Comparison of ENCODE assay signal across 8 cellular contexts in the genomic region with DNA sequence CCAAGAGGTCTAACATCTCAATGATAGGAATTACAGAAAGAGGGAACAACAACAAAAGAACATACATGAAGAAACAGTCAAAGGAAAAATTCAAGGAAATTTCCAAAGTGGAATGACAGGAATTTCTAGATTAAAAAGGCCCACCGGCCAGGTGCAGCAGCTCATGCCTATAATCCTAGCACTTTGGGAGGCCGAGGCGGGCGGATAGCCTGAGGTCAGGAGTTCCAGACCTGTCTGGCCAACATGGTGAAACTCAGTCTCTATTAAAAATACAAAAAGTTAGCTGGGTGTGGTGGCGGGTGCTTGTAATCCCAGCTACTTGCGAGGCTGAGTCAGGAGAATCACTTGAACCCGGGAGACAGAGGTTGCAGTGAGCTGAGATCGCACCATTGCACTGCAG.
A peak's percentile ranks its signal among the peaks of the same experiment; 100 is the strongest.
DNase-seq lines count a peak whose midpoint lies in the region; ATAC-seq and TF ChIP-seq lines count a peak whose summit lies in the region.
"Not testable (repeated sequence)": the region's sequence is repeated elsewhere in the genome, so short reads cannot be mapped to it uniquely, and the experiment has no call there.

No MANE protein-coding gene starts in this region.

- H3K4me3 ChIP-seq in OCI-LY1 (ENCODE audit: low read depth, low read length, poor library complexity, severe bottlenecking); naive thymus-derived CD4-positive, alpha-beta T cell (ENCODE audit: low read length): not testable (repeated sequence)

- TF ChIP-seq CTCF in CD4-positive, alpha-beta T cell (IDR thresholded peaks at IDR 0.05); OCI-LY1 (IDR thresholded peaks at IDR 0.05; ENCODE audit: low read length); activated B cell treated with CpG ODN at 0.5 μM for 24 hours (IDR thresholded peaks at IDR 0.05): not testable (repeated sequence)

- peaks cover 85% of the 10 kb centered on the region for H3K4me1 Mint-ChIP-seq in CD4-positive, alpha-beta T cell (ENCODE audit: low read depth)
- H3K4me1 Mint-ChIP-seq in activated B cell treated with CpG ODN at 0.5 μM for 24 hours, result peaks cover 86% of the 10 kb centered on the region
- peaks cover 68% of the 10 kb centered on the region for H3K4me1 Mint-ChIP-seq in activated CD8-positive, alpha-beta memory T cell treated with anti-CD3 and anti-CD28 coated beads, Interleukin-2, amount 10 ng/mL, durations not matched to agents 7 days and 5 days
- H3K4me1 Mint-ChIP-seq in activated naive CD4-positive, alpha-beta T cell treated with anti-CD3 and anti-CD28 coated beads, Interleukin-2, amount 10 ng/mL, durations not matched to agents 7 days and 5 days, result peaks cover 75% of the 10 kb centered on the region
- peaks cover 67% of the 10 kb centered on the region for H3K4me1 Mint-ChIP-seq in central memory CD8-positive, alpha-beta T cell
- H3K4me1 Mint-ChIP-seq in naive thymus-derived CD4-positive, alpha-beta T cell, result peaks cover 55 to 88% (median 83%) of the 10 kb centered on the region in 7 donors
- peaks cover 54 to 76% of the 10 kb centered on the region in 2 donors for H3K4me1 Mint-ChIP-seq in stimulated activated naive B cell treated with anti-CD40 and anti-IgM and Interleukin-4, amounts not matched to agents 10 μg/mL and 1 μg/mL and 100 μg/mL, for 72 hours

- not testable (repeated sequence) for H3K9me3 Mint-ChIP-seq in CD4-positive, alpha-beta T cell; activated B cell treated with CpG ODN at 0.5 μM for 24 hours; activated CD8-positive, alpha-beta memory T cell treated with anti-CD3 and anti-CD28 coated beads, Interleukin-2, amount 10 ng/mL, durations not matched to agents 7 days and 5 days (ENCODE audit: low read depth); central memory CD8-positive, alpha-beta T cell
- peaks cover 24% of the 10 kb centered on the region for H3K9me3 Mint-ChIP-seq in activated naive CD4-positive, alpha-beta T cell treated with anti-CD3 and anti-CD28 coated beads, Interleukin-2, amount 10 ng/mL, durations not matched to agents 7 days and 5 days
- peaks cover 0 to 24% (median 13%) of the 10 kb centered on the region in 11 donors for H3K9me3 Mint-ChIP-seq in naive thymus-derived CD4-positive, alpha-beta T cell
- peaks cover 18 to 26% of the 10 kb centered on the region in 2 donors for H3K9me3 Mint-ChIP-seq in stimulated activated naive B cell treated with anti-CD40 and anti-IgM and Interleukin-4, amounts not matched to agents 10 μg/mL and 1 μg/mL and 100 μg/mL, for 72 hours

- H3K4me3 Mint-ChIP-seq in CD4-positive, alpha-beta T cell; activated CD8-positive, alpha-beta memory T cell treated with anti-CD3 and anti-CD28 coated beads, Interleukin-2, amount 10 ng/mL, durations not matched to agents 7 days and 5 days; activated naive CD4-positive, alpha-beta T cell treated with anti-CD3 and anti-CD28 coated beads, Interleukin-2, amount 10 ng/mL, durations not matched to agents 7 days and 5 days; central memory CD8-positive, alpha-beta T cell: not testable (repeated sequence)
- peak overlapping the region; percentile 51 for H3K4me3 Mint-ChIP-seq in activated B cell treated with CpG ODN at 0.5 μM for 24 hours
- peak overlapping the region in 5 of 10 donors; percentile 46 to 86 (median 71) for H3K4me3 Mint-ChIP-seq in naive thymus-derived CD4-positive, alpha-beta T cell
- peak overlapping the region; percentile 53 to 67 for H3K4me3 Mint-ChIP-seq in stimulated activated naive B cell treated with anti-CD40 and anti-IgM and Interleukin-4, amounts not matched to agents 10 μg/mL and 1 μg/mL and 100 μg/mL, for 72 hours

- H4K20me1 ChIP-seq in OCI-LY1 (ENCODE audit: insufficient read depth, low read length), result not testable (repeated sequence)

- intact Hi-C loops in CD4-positive, alpha-beta T cell (cut with DNase I, micrococcal nuclease), result loop anchor here in 1 of 2 experiments (5.0 kb wide), 1 partner anchor 35 kb away; no protein-coding TSS in a partner anchor
- intact Hi-C loops in activated B cell treated with CpG ODN at 0.5 μM for 24 hours (cut with micrococcal nuclease), result loop anchor here (2.0 to 5.0 kb wide), 4 partner anchors 276 to 1140 kb away; partner anchors contain the start of gene SLC38A2
- intact Hi-C loops in naive thymus-derived CD4-positive, alpha-beta T cell (cut with micrococcal nuclease), result not testable (repeated sequence)

- peaks cover 37% of the 10 kb centered on the region for H3K36me3 Mint-ChIP-seq in CD4-positive, alpha-beta T cell (ENCODE audit: low read depth)
- peaks cover 38% of the 10 kb centered on the region for H3K36me3 Mint-ChIP-seq in activated B cell treated with CpG ODN at 0.5 μM for 24 hours (ENCODE audit: low read depth)
- H3K36me3 Mint-ChIP-seq in activated CD8-positive, alpha-beta memory T cell treated with anti-CD3 and anti-CD28 coated beads, Interleukin-2, amount 10 ng/mL, durations not matched to agents 7 days and 5 days, result peaks cover 28% of the 10 kb centered on the region
- H3K36me3 Mint-ChIP-seq in activated naive CD4-positive, alpha-beta T cell treated with anti-CD3 and anti-CD28 coated beads, Interleukin-2, amount 10 ng/mL, durations not matched to agents 7 days and 5 days, result peaks cover 34% of the 10 kb centered on the region
- H3K36me3 Mint-ChIP-seq in central memory CD8-positive, alpha-beta T cell (ENCODE audit: insufficient read depth), result not testable (repeated sequence)
- H3K36me3 Mint-ChIP-seq in naive thymus-derived CD4-positive, alpha-beta T cell, result peaks cover 7 to 27% (median 22%) of the 10 kb centered on the region in 5 donors
- H3K36me3 Mint-ChIP-seq in stimulated activated naive B cell treated with anti-CD40 and anti-IgM and Interleukin-4, amounts not matched to agents 10 μg/mL and 1 μg/mL and 100 μg/mL, for 72 hours, result peaks cover 39 to 45% of the 10 kb centered on the region in 2 donors

- H3K27me3 ChIP-seq in CD4-positive, alpha-beta T cell (ENCODE audit: control insufficient read depth, insufficient read depth, low read length); OCI-LY1 (ENCODE audit: insufficient read depth, low read length); naive thymus-derived CD4-positive, alpha-beta T cell (ENCODE audit: control insufficient read depth in 2 of 2, insufficient read depth in 2 of 2, low read length in 2 of 2): not testable (repeated sequence)

- not testable (repeated sequence) for H3K27me3 Mint-ChIP-seq in CD4-positive, alpha-beta T cell; activated B cell treated with CpG ODN at 0.5 μM for 24 hours; activated CD8-positive, alpha-beta memory T cell treated with anti-CD3 and anti-CD28 coated beads, Interleukin-2, amount 10 ng/mL, durations not matched to agents 7 days and 5 days; activated naive CD4-positive, alpha-beta T cell treated with anti-CD3 and anti-CD28 coated beads, Interleukin-2, amount 10 ng/mL, durations not matched to agents 7 days and 5 days; central memory CD8-positive, alpha-beta T cell; naive thymus-derived CD4-positive, alpha-beta T cell; stimulated activated naive B cell treated with anti-CD40 and anti-IgM and Interleukin-4, amounts not matched to agents 10 μg/mL and 1 μg/mL and 100 μg/mL, for 72 hours

- not testable (repeated sequence) for H3K9me2 ChIP-seq in OCI-LY1 (ENCODE audit: low read depth, low read length)

- H3K4me2 ChIP-seq in OCI-LY1 (ENCODE audit: low read length), result peak overlapping the region; percentile 34; the same call in 1 of the 2 replicates

- peak overlapping the region; percentile 66 for H3K27ac Mint-ChIP-seq in CD4-positive, alpha-beta T cell
- peak overlapping the region; percentile 97 for H3K27ac Mint-ChIP-seq in activated B cell treated with CpG ODN at 0.5 μM for 24 hours
- peak overlapping the region; percentile 93 for H3K27ac Mint-ChIP-seq in activated CD8-positive, alpha-beta memory T cell treated with anti-CD3 and anti-CD28 coated beads, Interleukin-2, amount 10 ng/mL, durations not matched to agents 7 days and 5 days
- peak overlapping the region; percentile 85 for H3K27ac Mint-ChIP-seq in activated naive CD4-positive, alpha-beta T cell treated with anti-CD3 and anti-CD28 coated beads, Interleukin-2, amount 10 ng/mL, durations not matched to agents 7 days and 5 days
- H3K27ac Mint-ChIP-seq in central memory CD8-positive, alpha-beta T cell (ENCODE audit: low read depth), result peak overlapping the region; percentile 75
- H3K27ac Mint-ChIP-seq in naive thymus-derived CD4-positive, alpha-beta T cell, result peak overlapping the region; percentile 15 to 99 (median 77)
- peak overlapping the region; percentile 96 for H3K27ac Mint-ChIP-seq in stimulated activated naive B cell treated with anti-CD40 and anti-IgM and Interleukin-4, amounts not matched to agents 10 μg/mL and 1 μg/mL and 100 μg/mL, for 72 hours

- not testable (repeated sequence) for H3K9ac ChIP-seq in OCI-LY1 (ENCODE audit: low read length)

- not testable (repeated sequence) for DNase-seq in CD4-positive, alpha-beta T cell; activated B cell treated with CpG ODN at 0.5 μM for 24 hours; activated CD8-positive, alpha-beta memory T cell treated with anti-CD3 and anti-CD28 coated beads, Interleukin-2, amount 10 ng/mL, durations not matched to agents 7 days and 5 days; activated naive CD4-positive, alpha-beta T cell treated with anti-CD3 and anti-CD28 coated beads, Interleukin-2, amount 10 ng/mL, durations not matched to agents 7 days and 5 days; central memory CD8-positive, alpha-beta T cell (ENCODE audit: low spot score in 2 of 2); naive thymus-derived CD4-positive, alpha-beta T cell; stimulated activated naive B cell treated with anti-CD40 and anti-IgM and Interleukin-4, amounts not matched to agents 10 μg/mL and 1 μg/mL and 100 μg/mL, for 72 hours

- POLR2A ChIA-PET in CD4-positive, alpha-beta T cell (lab: Charles Lee), result interaction anchor here (1.2 kb wide), 1 partner anchor 41 kb away, joined by 3 read pairs; no protein-coding TSS in a partner anchor
- POLR2A ChIA-PET in activated B cell treated with CpG ODN at 0.5 μM for 24 hours (lab: Charles Lee), result interaction anchor here (1.0 to 5.8 kb wide), 13 partner anchors 10 to 277 kb away, joined by 4 to 83 read pairs (median 11); partner anchors contain the start of genes AMIGO2 and PCED1B
- POLR2A ChIA-PET in naive thymus-derived CD4-positive, alpha-beta T cell (lab: Charles Lee), result interaction anchor here (0.7 to 1.7 kb wide), 5 partner anchors 10 to 150 kb away, joined by 3 to 4 read pairs (median 4); no protein-coding TSS in a partner anchor

- not testable (repeated sequence) for H3F3A ChIP-seq in OCI-LY1 (ENCODE audit: insufficient read depth, low read length)

- H3K9me3 ChIP-seq in CD4-positive, alpha-beta T cell (ENCODE audit: control insufficient read depth, low read length); OCI-LY1 (ENCODE audit: low read length); naive thymus-derived CD4-positive, alpha-beta T cell (ENCODE audit: control insufficient read depth in 2 of 3, low read length in 3 of 3): not testable (repeated sequence)

- not testable (repeated sequence) for H3K36me3 ChIP-seq in OCI-LY1 (ENCODE audit: insufficient read depth, low read length); naive thymus-derived CD4-positive, alpha-beta T cell (ENCODE audit: control insufficient read depth in 2 of 3, insufficient read depth in 3 of 3, low read length in 3 of 3)

- CTCF ChIA-PET in CD4-positive, alpha-beta T cell (lab: Charles Lee), result interaction anchor here (0.7 kb wide), 1 partner anchor 297 kb away, joined by 3 read pairs; no protein-coding TSS in a partner anchor
- CTCF ChIA-PET in activated B cell treated with CpG ODN at 0.5 μM for 24 hours (lab: Charles Lee), result interaction anchor here (1.0 to 3.5 kb wide), 4 partner anchors 35 to 51 kb away, joined by 3 to 45 read pairs (median 4); no protein-coding TSS in a partner anchor
- CTCF ChIA-PET in activated CD8-positive, alpha-beta memory T cell treated with anti-CD3 and anti-CD28 coated beads, Interleukin-2, amount 10 ng/mL, durations not matched to agents 7 days and 5 days (lab: Charles Lee), result interaction anchor here (0.7 to 1.4 kb wide), 4 partner anchors 10 to 418 kb away, joined by 3 to 14 read pairs (median 3); no protein-coding TSS in a partner anchor
- CTCF ChIA-PET in activated naive CD4-positive, alpha-beta T cell treated with anti-CD3 and anti-CD28 coated beads, Interleukin-2, amount 10 ng/mL, durations not matched to agents 7 days and 5 days (lab: Charles Lee), result interaction anchor here (2.7 kb wide), 1 partner anchor 41 kb away, joined by 10 read pairs; no protein-coding TSS in a partner anchor
- CTCF ChIA-PET in naive thymus-derived CD4-positive, alpha-beta T cell (lab: Charles Lee), result interaction anchor here (0.6 to 0.7 kb wide), 2 partner anchors 163 to 855 kb away, joined by 3 to 6 read pairs; no protein-coding TSS in a partner anchor

- not testable (repeated sequence) for ATAC-seq in CD4-positive, alpha-beta T cell (ENCODE audit: poor library complexity); activated B cell treated with CpG ODN at 0.5 μM for 24 hours (ENCODE audit: low read depth); activated CD8-positive, alpha-beta memory T cell treated with anti-CD3 and anti-CD28 coated beads, Interleukin-2, amount 10 ng/mL, durations not matched to agents 7 days and 5 days; central memory CD8-positive, alpha-beta T cell (replicated peaks; ENCODE audit: extremely low read depth, poor library complexity, severe bottlenecking); naive thymus-derived CD4-positive, alpha-beta T cell; stimulated activated naive B cell treated with anti-CD40 and anti-IgM and Interleukin-4, amounts not matched to agents 10 μg/mL and 1 μg/mL and 100 μg/mL, for 72 hours (replicated peaks)

- not testable (repeated sequence) for H3K27ac ChIP-seq in CD4-positive, alpha-beta T cell (ENCODE audit: low read depth, low read length); naive thymus-derived CD4-positive, alpha-beta T cell (ENCODE audit: low read depth, low read length)
- H3K27ac ChIP-seq in OCI-LY1 (ENCODE audit: low read depth, low read length, poor library complexity, severe bottlenecking), result peak overlapping the region; percentile 85

- not testable (repeated sequence) for H2AFZ ChIP-seq in OCI-LY1 (ENCODE audit: low read length)

- not testable (repeated sequence) for H3K79me2 ChIP-seq in OCI-LY1 (ENCODE audit: insufficient read depth, low read length)

- H3K4me1 ChIP-seq in OCI-LY1 (ENCODE audit: insufficient read depth, low read length, severe bottlenecking), result peaks cover 53% of the 10 kb centered on the region
- H3K4me1 ChIP-seq in naive thymus-derived CD4-positive, alpha-beta T cell (ENCODE audit: control insufficient read depth in 2 of 2, insufficient read depth in 2 of 2, low read length in 2 of 2), result peaks cover 32 to 53% of the 10 kb centered on the region in 2 donors
